ENCODE assay signal across 8 cellular contexts in the genomic region with DNA sequence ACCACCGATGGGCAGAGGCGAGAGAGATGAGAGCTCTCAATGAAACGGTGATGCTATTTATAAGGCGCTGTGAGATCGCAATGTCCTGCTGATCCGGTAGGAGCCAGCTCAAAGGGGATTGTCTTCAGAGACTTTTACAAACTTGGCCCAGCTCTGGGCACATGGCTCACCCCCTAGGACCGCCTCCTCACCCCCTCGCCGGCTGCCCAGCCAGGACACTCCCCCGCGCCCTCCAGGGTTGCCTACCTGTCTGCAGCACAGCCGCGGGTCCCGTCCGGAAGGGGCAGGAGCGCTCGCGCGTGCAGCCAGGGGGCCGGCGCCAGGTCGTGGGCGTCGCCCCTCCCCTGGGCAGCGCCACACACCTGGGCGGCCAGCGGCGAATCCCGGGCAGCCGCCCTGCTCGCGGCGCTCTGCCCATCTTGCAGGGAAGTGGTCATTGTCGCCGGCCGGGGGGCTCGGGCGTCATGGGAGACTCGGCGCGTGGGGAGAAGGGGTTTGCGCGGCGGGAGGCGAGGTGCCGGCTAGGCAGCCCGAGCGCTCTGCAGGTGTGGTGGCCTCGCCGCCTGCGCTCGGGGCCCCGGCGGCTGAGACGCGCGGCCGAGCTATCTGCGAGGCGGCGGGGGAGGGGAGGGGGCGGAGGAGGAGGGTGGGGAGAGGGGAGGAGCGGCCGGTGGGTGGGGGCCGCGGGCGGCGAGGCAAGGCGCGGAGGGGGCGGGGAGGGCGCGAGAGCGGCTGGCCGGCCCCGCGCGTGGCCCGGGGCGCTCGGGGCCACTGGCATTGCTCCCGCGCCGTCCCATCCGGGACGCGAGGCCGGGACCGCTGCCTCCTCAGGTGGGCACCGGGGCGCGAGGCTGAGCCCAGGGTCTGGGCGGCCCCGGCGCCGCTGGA. TPM values are rescaled to one million over a fixed set of nuclear protein-coding genes. Genes with fewer than 3 reads are reported as not detected.
DNase-seq lines count a peak whose midpoint lies in the region; TF ChIP-seq lines count a peak whose summit lies in the region.

GRB14 (minus strand) TSS at position 610 of the 888 bp plus-strand sequence; CDS start at position 437, 173 bp downstream.

- H3K36me3 ChIP-seq in duodenal mucosa (ENCODE audit: control insufficient read depth in 1 of 2, insufficient read depth in 2 of 2, low read length in 2 of 2) (no peaks in the 10 kb centered on the region), Karpas-422 (ENCODE audit: insufficient read depth, low read length) (no peaks in the 10 kb centered on the region)

- H3K4me1 ChIP-seq in duodenal mucosa (ENCODE audit: control insufficient read depth in 1 of 2, insufficient read depth in 2 of 2, low read length in 2 of 2) = peaks cover 0 to 3% of the 10 kb centered on the region in 2 donors
- H3K4me1 ChIP-seq in Karpas-422 (ENCODE audit: low read length) = no peaks in the 10 kb centered on the region

- H4K20me1 ChIP-seq in Karpas-422 (ENCODE audit: insufficient read depth, low read depth, low read length) = no peaks in the 10 kb centered on the region

- peaks cover 7% of the 10 kb centered on the region for H3K4me1 Mint-ChIP-seq in type B pancreatic cell (ENCODE audit: unreplicated experiment)

- H3K9ac ChIP-seq in duodenal mucosa (ENCODE audit: low read depth in 1 of 2, low read length in 2 of 2) (peak within 1 kb of the TSS; percentile 47 to 48), Karpas-422 (ENCODE audit: low read length) (no peak within 1 kb of the TSS)

- peak within 1 kb of the TSS; percentile 93 for H3K4me3 Mint-ChIP-seq in type B pancreatic cell

- DNase-seq in NCI-H524 (lab: John Stamatoyannopoulos, UW) (peak; percentile 22 to 62), NCI-H524 treated with DMSO at 0.1 percent for 48 hours (lab: John Stamatoyannopoulos, UW) (no peak), NCI-H446 treated with DMSO at 0.1 percent for 48 hours (lab: John Stamatoyannopoulos, UW) (peak; percentile 44), medulla oblongata (ENCODE audit: extremely low spot score) (peak; percentile 11), type B pancreatic cell (ENCODE audit: extremely low spot score, unreplicated experiment) (peak; percentile 78), Karpas-422 (no peak)
- no peak for DNase-seq in activated CD4-positive, CD25-positive, alpha-beta regulatory T cell (lab: John Stamatoyannopoulos, UW)

- H3K4me3 ChIP-seq in duodenal mucosa (ENCODE audit: low read depth in 1 of 2, low read length in 2 of 2) (peak within 1 kb of the TSS; percentile 65 to 73), Karpas-422 (ENCODE audit: low read length) (no peak within 1 kb of the TSS)

- H3K9me3 ChIP-seq in duodenal mucosa (ENCODE audit: control insufficient read depth in 1 of 2, low read length in 2 of 2) (no peaks in the 10 kb centered on the region), Karpas-422 (ENCODE audit: low read length) (no peaks in the 10 kb centered on the region)

- no peaks in the 10 kb centered on the region for H3K9me3 Mint-ChIP-seq in type B pancreatic cell

- no peak within 1 kb of the TSS for H3K4me2 ChIP-seq in Karpas-422 (ENCODE audit: low read depth, low read length, poor library complexity, severe bottlenecking)

- H3K9me2 ChIP-seq in Karpas-422 (replicated peaks; ENCODE audit: insufficient read depth, low read length) = no peaks in the 10 kb centered on the region

- H3K79me2 ChIP-seq in Karpas-422 (ENCODE audit: low read length) = no peaks in the 10 kb centered on the region

- H3K27me3 Mint-ChIP-seq in type B pancreatic cell = peaks cover 11% of the 10 kb centered on the region

- H2AFZ ChIP-seq in Karpas-422 (ENCODE audit: low read length) = no peak within 1 kb of the TSS

- peak; percentile 36 for TF ChIP-seq CTCF in type B pancreatic cell (conservative IDR thresholded peaks at IDR 0.05)

- H3K27ac Mint-ChIP-seq in type B pancreatic cell = peak within 1 kb of the TSS; percentile 70

- H3K27me3 ChIP-seq in duodenal mucosa (ENCODE audit: control insufficient read depth in 1 of 2, insufficient read depth in 2 of 2, low read length in 2 of 2) (peaks cover 0 to 2% of the 10 kb centered on the region in 2 donors), Karpas-422 (ENCODE audit: low read length) (no peaks in the 10 kb centered on the region)

- H3K36me3 Mint-ChIP-seq in type B pancreatic cell = no peaks in the 10 kb centered on the region

- H3K27ac ChIP-seq in duodenal mucosa (ENCODE audit: low read depth, low read length) (no peak within 1 kb of the TSS), Karpas-422 (ENCODE audit: low read length) (no peak within 1 kb of the TSS)

RNA-seq across cellular contexts. Expression of gene GRB14, which starts in this region (rescaled TPM):
- total RNA-seq in type B pancreatic cell (ENCODE audit: low replicate concordance) = 8.8 and 11.6 TPM in 2 replicates
- total RNA-seq in Karpas-422 (2014; rRNA removed; shearing (Covaris generic); ENCODE audit: low replicate concordance) = not detected in 2 replicates

Comparison
In these comparisons a context has a peak if more than half of its experiments do, and no peak if none do; other contexts are left out.
1. DNase-seq: peak in NCI-H524 (2 of 2), NCI-H446 treated with DMSO at 0.1 percent for 48 hours (single experiment), medulla oblongata (single experiment) and type B pancreatic cell (single experiment); none in NCI-H524 treated with DMSO at 0.1 percent for 48 hours (single experiment), activated CD4-positive, CD25-positive, alpha-beta regulatory T cell (0 of 4) and Karpas-422 (single experiment).